Comparison of ENCODE assay signal across 10 cellular contexts in genomic region chr12:59499774-59500173, GRCh38.
DNase-seq lines count a peak whose midpoint lies in the region; ATAC-seq and TF ChIP-seq lines count a peak whose summit lies in the region.
"Had no signal": no experiment of that assay in that cellular context is flagged by ENCODE, and none has a peak within 500 bp of the region (broad histone marks: within the 10 kb centered on the region; RNA-seq: fewer than 3 reads in every experiment).

No MANE protein-coding gene starts in this region.

- TF ChIP-seq POLR2A in gastroesophageal sphincter (IDR thresholded peaks at IDR 0.05) (no peak), body of pancreas (IDR thresholded peaks at IDR 0.05) (no peak)

- H3K9ac ChIP-seq in Loucy (ENCODE audit: low read depth, low read length, poor library complexity, severe bottlenecking): no peak overlapping the region

- TF ChIP-seq EP300 in gastroesophageal sphincter (IDR thresholded peaks at IDR 0.05): no peak

- TF ChIP-seq CTCF in Loucy (conservative IDR thresholded peaks at IDR 0.05; ENCODE audit: low read length) (no peak), gastroesophageal sphincter (IDR thresholded peaks at IDR 0.05) (no peak), body of pancreas (IDR thresholded peaks at IDR 0.05) (no peak)

- no peaks in the 10 kb centered on the region for H3K36me3 ChIP-seq in Loucy (ENCODE audit: insufficient read depth, low read length)
- H3K36me3 ChIP-seq in gastroesophageal sphincter: no peaks in the 10 kb centered on the region
- H3K36me3 ChIP-seq in body of pancreas (replicated peaks in 1 of 2; ENCODE audit: insufficient read depth in 1 of 2, low read depth in 2 of 2): no peaks in the 10 kb centered on the region

- no peak for DNase-seq in HUDEP-2 (lab: John Stamatoyannopoulos, UW; ENCODE audit: unreplicated experiment in 76 of 76)
- no peak for DNase-seq in UCSD-AML1 (lab: John Stamatoyannopoulos, UW; ENCODE audit: unreplicated experiment)
- no peak for DNase-seq in body of pancreas
- DNase-seq: naive thymus-derived CD4-positive, alpha-beta T cell; small intestine had no signal

- no peak overlapping the region for H3K27ac ChIP-seq in gastroesophageal sphincter
- H3K27ac ChIP-seq in body of pancreas: no peak overlapping the region

- H2AFZ ChIP-seq in Loucy (ENCODE audit: low read length): peak overlapping the region; percentile 80

- H3K79me2 ChIP-seq in Loucy (ENCODE audit: insufficient read depth, low read length): no peaks in the 10 kb centered on the region

- no peaks in the 10 kb centered on the region for H3F3A ChIP-seq in Loucy (ENCODE audit: low read depth)

- intact Hi-C loops in body of pancreas (cut with DNase I): no loop called here

- 71% methylated on average over 1 of the region's 1 CpG; no CpG with 5 or more reads in 1 of the 2 donors for WGBS in gastroesophageal sphincter (ENCODE audit: low coverage in 1 of 2), 2 donors
- 74 to 85% methylated on average over 1 of the region's 1 CpG for WGBS in body of pancreas, 2 donors

- ATAC-seq in GM18519 (IDR thresholded peaks at IDR 0.05; ENCODE audit: low FRiP score, unreplicated experiment) (peak; percentile 98), GM21367 (IDR thresholded peaks at IDR 0.05; ENCODE audit: unreplicated experiment) (peak; percentile 95), HG02981 (IDR thresholded peaks at IDR 0.05; ENCODE audit: unreplicated experiment) (peak; percentile 86), gastroesophageal sphincter (no peak), body of pancreas (no peak)
- ATAC-seq: naive thymus-derived CD4-positive, alpha-beta T cell had no signal

- H3K4me1 ChIP-seq in Loucy (ENCODE audit: insufficient read depth, low read length, poor library complexity, severe bottlenecking): peaks cover 17% of the 10 kb centered on the region
- no peaks in the 10 kb centered on the region for H3K4me1 ChIP-seq in gastroesophageal sphincter
- H3K4me1 ChIP-seq in body of pancreas: peaks cover 5% of the 10 kb centered on the region

- no peak overlapping the region for H3K4me2 ChIP-seq in Loucy (ENCODE audit: low read depth, low read length, poor library complexity, severe bottlenecking)

- no peaks in the 10 kb centered on the region for H3K9me2 ChIP-seq in Loucy (replicated peaks; ENCODE audit: low read depth, low read length)

- no peaks in the 10 kb centered on the region for H4K20me1 ChIP-seq in Loucy (ENCODE audit: insufficient read depth, low read length, poor library complexity, severe bottlenecking)

- H3K27me3 ChIP-seq in Loucy (ENCODE audit: insufficient read depth, low read length, poor library complexity, severe bottlenecking): no peaks in the 10 kb centered on the region
- H3K27me3 ChIP-seq in gastroesophageal sphincter: no peaks in the 10 kb centered on the region
- H3K27me3 ChIP-seq in body of pancreas: no peaks in the 10 kb centered on the region

- no peaks in the 10 kb centered on the region for H3K9me3 ChIP-seq in Loucy (ENCODE audit: insufficient read depth, low read depth, low read length)
- H3K9me3 ChIP-seq in gastroesophageal sphincter: no peaks in the 10 kb centered on the region
- H3K9me3 ChIP-seq in body of pancreas: no peaks in the 10 kb centered on the region

- H3K4me3 ChIP-seq in Loucy (ENCODE audit: low read length, poor library complexity, severe bottlenecking) (no peak overlapping the region), gastroesophageal sphincter (no peak overlapping the region), body of pancreas (no peak overlapping the region)

Comparison
In these comparisons a context has a peak if more than half of its experiments do, and no peak if none do; other contexts are left out.
1. ATAC-seq: peak in GM18519 (single experiment), GM21367 (single experiment) and HG02981 (single experiment); none in gastroesophageal sphincter (single experiment) and body of pancreas (single experiment).